In the genomic region with DNA sequence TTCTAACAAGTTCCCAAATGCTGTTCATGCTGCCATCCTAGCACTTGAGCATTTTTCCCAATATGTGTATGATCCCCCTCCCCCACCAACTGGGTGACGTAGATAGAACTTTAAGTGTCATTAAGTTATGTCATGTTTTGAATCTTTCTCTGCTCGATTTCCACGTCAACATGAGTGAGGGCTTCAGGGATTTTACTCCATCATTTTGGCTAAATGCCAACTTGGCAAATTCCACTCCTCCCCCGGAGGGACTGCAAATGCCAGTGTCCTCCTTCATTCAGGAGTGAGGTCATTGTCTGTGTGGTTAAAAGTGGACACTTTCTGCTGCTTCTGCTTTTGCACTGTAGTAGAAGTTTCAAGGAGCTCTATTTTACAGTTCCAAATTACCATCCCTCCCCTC, we compare ENCODE assay signal across 11 cellular contexts.
DNase-seq lines count a peak whose midpoint lies in the region; ATAC-seq, FAIRE-seq and TF ChIP-seq lines count a peak whose summit lies in the region.
"Had no signal": no experiment of that assay in that cellular context is flagged by ENCODE, and none has a peak within 500 bp of the region (broad histone marks: within the 10 kb centered on the region; RNA-seq: fewer than 3 reads in every experiment).

No MANE protein-coding gene starts in this region.

- peaks cover 10% of the 10 kb centered on the region for H3K36me3 Mint-ChIP-seq in HFFc6 (ENCODE audit: low read depth)
- no peaks in the 10 kb centered on the region for H3K36me3 Mint-ChIP-seq in activated CD4-positive, alpha-beta T cell treated with anti-CD3 and anti-CD28 coated beads, Interleukin-2, amount 10 ng/mL, durations not matched to agents 7 days and 5 days (ENCODE audit: low read depth)

- POLR2A ChIA-PET in activated CD4-positive, alpha-beta T cell treated with anti-CD3 and anti-CD28 coated beads, Interleukin-2, amount 10 ng/mL, durations not matched to agents 7 days and 5 days (lab: Charles Lee), result no interaction called here

- no peak overlapping the region for H3K4me2 ChIP-seq in fibroblast of lung (ENCODE audit: extremely low read depth, insufficient read depth, low read length)

- 28 to 45% (median 30%) methylated on average over 4 of the region's 4 CpGs for WGBS in psoas muscle, 3 donors

- TF ChIP-seq CTCF in HFFc6 (IDR thresholded peaks at IDR 0.05) (no peak), RWPE2 (IDR thresholded peaks at IDR 0.05; ENCODE audit: poor library complexity, severe bottlenecking) (no peak), fibroblast of lung (conservative IDR thresholded peaks at IDR 0.05 in 1 of 2, IDR thresholded peaks at IDR 0.05 in 1 of 2; ENCODE audit: low read depth in 1 of 2, low read length in 2 of 2) (no peak), psoas muscle (IDR thresholded peaks at IDR 0.05) (no peak), kidney (IDR thresholded peaks at IDR 0.05; ENCODE audit: borderline replicate concordance, extremely low read depth, insufficient read depth) (no peak)

- DNase-seq in HFFc6 (peak; percentile 31), RWPE2 (ENCODE audit: low spot score) (no peak), fibroblast of lung (ENCODE audit: low read depth in 2 of 2) (peak; percentile 17 to 67), psoas muscle (no peak), kidney (no peak)
- DNase-seq in activated CD4-positive, alpha-beta T cell treated with anti-CD3 and anti-CD28 coated beads, Interleukin-2, amount 10 ng/mL, durations not matched to agents 7 days and 5 days, result no peak
- DNase-seq: naive thymus-derived CD8-positive, alpha-beta T cell had no signal

- H3K9ac ChIP-seq in fibroblast of lung (ENCODE audit: insufficient read depth, low read length) (no peak overlapping the region), kidney (ENCODE audit: low read length in 2 of 2) (peak overlapping the region in 1 of 2 donors; percentile 38)

- H3K4me1 Mint-ChIP-seq in HFFc6 (ENCODE audit: low read depth), result peaks cover 33% of the 10 kb centered on the region
- H3K4me1 Mint-ChIP-seq in activated CD4-positive, alpha-beta T cell treated with anti-CD3 and anti-CD28 coated beads, Interleukin-2, amount 10 ng/mL, durations not matched to agents 7 days and 5 days, result peaks cover 3% of the 10 kb centered on the region
- H3K4me1 Mint-ChIP-seq: activated naive CD4-positive, alpha-beta T cell treated with anti-CD3 and anti-CD28 coated beads, Interleukin-2, amount 50 U/mL, for 24 hours had no signal

- H3K27ac Mint-ChIP-seq in HFFc6, result no peak overlapping the region
- no peak overlapping the region for H3K27ac Mint-ChIP-seq in activated CD4-positive, alpha-beta T cell treated with anti-CD3 and anti-CD28 coated beads, Interleukin-2, amount 10 ng/mL, durations not matched to agents 7 days and 5 days
- H3K27ac Mint-ChIP-seq: activated naive CD4-positive, alpha-beta T cell treated with anti-CD3 and anti-CD28 coated beads, Interleukin-2, amount 50 U/mL, for 24 hours; naive thymus-derived CD8-positive, alpha-beta T cell had no signal

- H3K9me3 Mint-ChIP-seq in HFFc6, result peaks cover 7% of the 10 kb centered on the region
- no peaks in the 10 kb centered on the region for H3K9me3 Mint-ChIP-seq in activated CD4-positive, alpha-beta T cell treated with anti-CD3 and anti-CD28 coated beads, Interleukin-2, amount 10 ng/mL, durations not matched to agents 7 days and 5 days
- H3K9me3 Mint-ChIP-seq: activated naive CD4-positive, alpha-beta T cell treated with anti-CD3 and anti-CD28 coated beads, Interleukin-2, amount 50 U/mL, for 24 hours; naive thymus-derived CD8-positive, alpha-beta T cell had no signal

- H3K27me3 ChIP-seq in RWPE2 (ENCODE audit: insufficient read depth, poor library complexity, severe bottlenecking) (no peaks in the 10 kb centered on the region), fibroblast of lung (ENCODE audit: control insufficient read depth, insufficient read depth, low read length) (no peaks in the 10 kb centered on the region), psoas muscle (ENCODE audit: insufficient read depth in 3 of 3, low read length in 2 of 3) (no peaks in the 10 kb centered on the region)

- CTCF ChIA-PET in activated CD4-positive, alpha-beta T cell treated with anti-CD3 and anti-CD28 coated beads, Interleukin-2, amount 10 ng/mL, durations not matched to agents 7 days and 5 days (lab: Charles Lee), result interaction anchor here (0.6 to 1.3 kb wide), 3 partner anchors 32 to 910 kb away, joined by 3 to 5 read pairs (median 4); no protein-coding TSS in a partner anchor

- H3K4me1 ChIP-seq in RWPE2 (ENCODE audit: insufficient read depth, poor library complexity, severe bottlenecking) (peaks cover 33% of the 10 kb centered on the region), fibroblast of lung (ENCODE audit: control insufficient read depth, extremely low read depth, insufficient read depth, low read length) (no peaks in the 10 kb centered on the region), psoas muscle (peaks cover 33% of the 10 kb centered on the region), kidney (ENCODE audit: control insufficient read depth in 1 of 2, insufficient read depth in 1 of 2, low read depth in 1 of 2, low read length in 2 of 2) (peaks cover 5 to 17% of the 10 kb centered on the region in 2 donors)

- H3K27me3 Mint-ChIP-seq in HFFc6 (ENCODE audit: insufficient read depth), result no peaks in the 10 kb centered on the region
- no peaks in the 10 kb centered on the region for H3K27me3 Mint-ChIP-seq in activated CD4-positive, alpha-beta T cell treated with anti-CD3 and anti-CD28 coated beads, Interleukin-2, amount 10 ng/mL, durations not matched to agents 7 days and 5 days
- H3K27me3 Mint-ChIP-seq: activated naive CD4-positive, alpha-beta T cell treated with anti-CD3 and anti-CD28 coated beads, Interleukin-2, amount 50 U/mL, for 24 hours; naive thymus-derived CD8-positive, alpha-beta T cell had no signal

- H2AFZ ChIP-seq in fibroblast of lung (ENCODE audit: low read length), result no peak overlapping the region

- H3K4me3 ChIP-seq in RWPE2 (ENCODE audit: severe bottlenecking) (no peak overlapping the region), fibroblast of lung (replicated peaks in 1 of 4; ENCODE audit: control extremely low read depth in 1 of 4, insufficient read depth in 1 of 4, low read depth in 3 of 4, low read length in 4 of 4) (no peak overlapping the region), psoas muscle (no peak overlapping the region), kidney (ENCODE audit: low read length in 2 of 2) (no peak overlapping the region)

- H3K36me3 ChIP-seq in RWPE2 (ENCODE audit: low read depth) (no peaks in the 10 kb centered on the region), fibroblast of lung (ENCODE audit: control insufficient read depth, insufficient read depth, low read length) (no peaks in the 10 kb centered on the region), psoas muscle (ENCODE audit: insufficient read depth in 1 of 2, low read depth in 1 of 2) (no peaks in the 10 kb centered on the region), kidney (ENCODE audit: control insufficient read depth in 1 of 2, insufficient read depth in 2 of 2, low read length in 2 of 2) (no peaks in the 10 kb centered on the region)

- H3K79me2 ChIP-seq in fibroblast of lung (ENCODE audit: control insufficient read depth, insufficient read depth, low read length), result no peaks in the 10 kb centered on the region

- peak overlapping the region; percentile 78 for H3K27ac ChIP-seq in RWPE2 (ENCODE audit: poor library complexity, severe bottlenecking)
- no peak overlapping the region for H3K27ac ChIP-seq in fibroblast of lung (ENCODE audit: insufficient read depth, low read length)
- H3K27ac ChIP-seq in psoas muscle, result peak overlapping the region; percentile 72
- peak overlapping the region in 1 of 2 donors; percentile 25 for H3K27ac ChIP-seq in kidney (ENCODE audit: low read depth in 2 of 2, low read length in 2 of 2)

- intact Hi-C loops in psoas muscle (cut with DNase I), result no loop called here
- intact Hi-C loops in kidney (cut with DNase I), result no loop called here

- H4K20me1 ChIP-seq in fibroblast of lung (ENCODE audit: control insufficient read depth, extremely low read depth, insufficient read depth, low read length), result no peaks in the 10 kb centered on the region

- no peaks in the 10 kb centered on the region for H3K9me3 ChIP-seq in RWPE2 (ENCODE audit: severe bottlenecking)
- H3K9me3 ChIP-seq in fibroblast of lung (ENCODE audit: control insufficient read depth, insufficient read depth, low read depth, low read length), result no peaks in the 10 kb centered on the region
- H3K9me3 ChIP-seq in psoas muscle, result no peaks in the 10 kb centered on the region
- peaks cover 0 to 3% of the 10 kb centered on the region in 2 donors for H3K9me3 ChIP-seq in kidney (ENCODE audit: control insufficient read depth in 1 of 2, low read length in 2 of 2)

- H3K4me3 Mint-ChIP-seq in HFFc6, result no peak overlapping the region
- no peak overlapping the region for H3K4me3 Mint-ChIP-seq in activated CD4-positive, alpha-beta T cell treated with anti-CD3 and anti-CD28 coated beads, Interleukin-2, amount 10 ng/mL, durations not matched to agents 7 days and 5 days
- H3K4me3 Mint-ChIP-seq: activated naive CD4-positive, alpha-beta T cell treated with anti-CD3 and anti-CD28 coated beads, Interleukin-2, amount 50 U/mL, for 24 hours; naive thymus-derived CD8-positive, alpha-beta T cell had no signal

- FAIRE-seq in kidney (lab: Jason Lieb, UNC), result no peak
- FAIRE-seq: TTC549 had no signal

- ATAC-seq in RWPE2 (ENCODE audit: low read depth) (no peak), psoas muscle (peak; percentile 30 to 59 (median 50)), HG03439 (IDR thresholded peaks at IDR 0.05; ENCODE audit: unreplicated experiment) (no peak), HG02870 (IDR thresholded peaks at IDR 0.05; ENCODE audit: unreplicated experiment) (no peak)
- ATAC-seq: naive thymus-derived CD8-positive, alpha-beta T cell had no signal

Comparison
In these comparisons a context has a peak if more than half of its experiments do, and no peak if none do; other contexts are left out.
1. DNase-seq: peak in HFFc6 (single experiment) and fibroblast of lung (2 of 2); none in RWPE2 (single experiment), psoas muscle (0 of 2), kidney (single experiment) and activated CD4-positive, alpha-beta T cell treated with anti-CD3 and anti-CD28 coated beads, Interleukin-2, amount 10 ng/mL, durations not matched to agents 7 days and 5 days (single experiment).
2. ATAC-seq: peak in psoas muscle (4 of 4); none in RWPE2 (single experiment), HG03439 (single experiment) and HG02870 (single experiment).